In the genomic region with DNA sequence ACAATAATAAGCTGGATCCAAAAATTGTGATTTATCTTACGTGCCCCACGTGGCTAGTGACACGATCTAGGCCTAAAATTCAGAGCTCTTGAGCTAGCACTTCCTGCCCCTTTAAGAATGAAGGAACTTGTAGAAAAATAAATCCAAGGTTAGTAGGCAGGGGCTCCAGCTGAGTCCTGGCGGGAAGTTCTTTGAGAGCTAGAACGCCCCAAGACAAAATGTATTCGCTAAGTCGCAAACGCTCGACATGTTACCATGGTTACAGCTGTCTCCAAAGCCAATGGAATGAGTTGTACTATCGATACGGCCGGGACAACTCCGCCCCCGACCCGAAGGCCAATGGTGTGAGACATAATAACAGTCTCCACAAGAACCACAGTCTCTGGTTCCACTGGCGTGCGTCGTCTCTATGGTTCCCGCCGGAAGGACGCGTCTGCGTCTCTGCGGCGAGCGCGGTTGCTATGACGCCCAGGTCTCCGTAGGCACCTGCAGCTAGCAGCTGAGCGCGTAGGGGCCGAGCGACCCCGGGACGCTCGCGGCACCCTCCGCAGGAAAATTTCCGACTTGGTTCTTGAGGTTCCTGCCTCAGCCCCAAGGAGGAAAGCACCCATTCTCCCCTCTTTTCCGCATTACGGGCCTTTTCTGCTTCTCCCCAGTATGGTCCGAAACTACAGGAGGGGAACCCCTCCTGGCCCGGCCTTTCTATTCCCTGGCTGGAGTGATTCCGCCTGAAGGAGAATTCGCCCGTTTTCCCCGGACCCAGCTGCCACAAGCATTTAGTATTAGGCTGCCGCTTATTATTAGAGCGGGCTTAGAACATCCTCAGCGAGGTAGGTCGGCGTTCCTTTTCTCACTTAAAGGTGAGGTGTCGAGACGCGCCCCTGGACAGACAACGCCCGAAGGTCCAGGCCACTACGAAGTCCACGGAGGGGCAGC, we compare ENCODE assay signal across 8 cellular contexts. TPM values are rescaled to one million over a fixed set of nuclear protein-coding genes. Genes with fewer than 3 reads are reported as not detected.
DNase-seq lines count a peak whose midpoint lies in the region; ATAC-seq, FAIRE-seq and TF ChIP-seq lines count a peak whose summit lies in the region.

A gene (plus strand): TSS at position 459 of the 936 bp plus-strand sequence. CDS start 17,266 bp downstream, outside the sequence.

- peak within 1 kb of the TSS; percentile 87 for H3K4me3 Mint-ChIP-seq in natural killer cell
- peak within 1 kb of the TSS; percentile 88 to 90 for H3K4me3 Mint-ChIP-seq in stimulated activated naive B cell treated with anti-CD40 and anti-IgM and Interleukin-4, amounts not matched to agents 10 μg/mL and 1 μg/mL and 100 μg/mL, for 72 hours

- peaks cover 16% of the 10 kb centered on the region for H3K36me3 Mint-ChIP-seq in natural killer cell
- H3K36me3 Mint-ChIP-seq in stimulated activated naive B cell treated with anti-CD40 and anti-IgM and Interleukin-4, amounts not matched to agents 10 μg/mL and 1 μg/mL and 100 μg/mL, for 72 hours, result peaks cover 9 to 33% of the 10 kb centered on the region in 2 donors

- no peaks in the 10 kb centered on the region for H3K27me3 Mint-ChIP-seq in natural killer cell (ENCODE audit: low read depth in 2 of 2)
- H3K27me3 Mint-ChIP-seq in stimulated activated naive B cell treated with anti-CD40 and anti-IgM and Interleukin-4, amounts not matched to agents 10 μg/mL and 1 μg/mL and 100 μg/mL, for 72 hours, result no peaks in the 10 kb centered on the region

- intact Hi-C loops in natural killer cell (cut with micrococcal nuclease), result loop anchor here (5.0 to 10.0 kb wide), 2 partner anchors 219 to 472 kb away; a partner anchor contains a TSS

- H3K27ac ChIP-seq in RWPE1, result 0 out of 2 replicates have a peak within 1 kb of the TSS, but pooled peaks have one; percentile 14

- peak within 1 kb of the TSS; percentile 79 for H3K4me3 ChIP-seq in fibroblast of pulmonary artery (replicated peaks; ENCODE audit: low read depth, low read length)

- peaks cover 26 to 35% of the 10 kb centered on the region in 2 donors for H3K4me1 Mint-ChIP-seq in natural killer cell
- peaks cover 16 to 41% of the 10 kb centered on the region in 2 donors for H3K4me1 Mint-ChIP-seq in stimulated activated naive B cell treated with anti-CD40 and anti-IgM and Interleukin-4, amounts not matched to agents 10 μg/mL and 1 μg/mL and 100 μg/mL, for 72 hours

- POLR2A ChIA-PET in RWPE1 (lab: Yijun Ruan, JAX; ENCODE audit: low non-redundant PET), result no interaction called here

- FAIRE-seq in H54 (lab: Jason Lieb, UNC), result peak; percentile 100

- CTCF ChIA-PET in RWPE1 (lab: Yijun Ruan, JAX), result interaction anchor here (0.6 kb wide), 2 partner anchors 16 to 307 kb away, joined by 4 to 5 read pairs; no protein-coding TSS in a partner anchor

- H3K27ac Mint-ChIP-seq in natural killer cell, result peak within 1 kb of the TSS; percentile 92
- peak within 1 kb of the TSS; percentile 93 for H3K27ac Mint-ChIP-seq in stimulated activated naive B cell treated with anti-CD40 and anti-IgM and Interleukin-4, amounts not matched to agents 10 μg/mL and 1 μg/mL and 100 μg/mL, for 72 hours

- no peak for TF ChIP-seq CTCF in RWPE1 (conservative IDR thresholded peaks at IDR 0.05; ENCODE audit: low read depth)
- TF ChIP-seq CTCF in fibroblast of pulmonary artery (IDR thresholded peaks at IDR 0.05; ENCODE audit: low read length, missing control alignments), result no peak
- no peak for TF ChIP-seq CTCF in natural killer cell (IDR thresholded peaks at IDR 0.05)

- peak; percentile 95 to 100 (median 96) for ATAC-seq in natural killer cell
- ATAC-seq in stimulated activated naive B cell treated with anti-CD40 and anti-IgM and Interleukin-4, amounts not matched to agents 10 μg/mL and 1 μg/mL and 100 μg/mL, for 72 hours (replicated peaks), result peak; percentile 99 to 100

- H3K9me3 Mint-ChIP-seq in natural killer cell, result no peaks in the 10 kb centered on the region
- no peaks in the 10 kb centered on the region for H3K9me3 Mint-ChIP-seq in stimulated activated naive B cell treated with anti-CD40 and anti-IgM and Interleukin-4, amounts not matched to agents 10 μg/mL and 1 μg/mL and 100 μg/mL, for 72 hours

- peak; percentile 30 for TF ChIP-seq POLR2A in H54 (IDR thresholded peaks at IDR 0.05; ENCODE audit: low read depth, low read length)

- DNase-seq in Daoy (ENCODE audit: low read depth) (peak; percentile 98), H54 (ENCODE audit: insufficient read length, low spot score) (peak; percentile 96), LoVo (ENCODE audit: low spot score) (peak; percentile 97), RWPE1 (ENCODE audit: low spot score) (peak; percentile 99), fibroblast of pulmonary artery (ENCODE audit: low read depth) (peak; percentile 99), natural killer cell (peak; percentile 95)
- peak; percentile 93 for DNase-seq in activated T-helper 9 cell treated with anti-CD3 and anti-CD28 coated beads, Interleukin-2, amount 50 U/mL, for 16 hours (ENCODE audit: low read depth)
- DNase-seq in stimulated activated naive B cell treated with anti-CD40 and anti-IgM and Interleukin-4, amounts not matched to agents 10 μg/mL and 1 μg/mL and 100 μg/mL, for 72 hours, result peak; percentile 94

RNA-seq across cellular contexts. Expression of the gene that starts here (rescaled TPM):
- total RNA-seq in Daoy (2014; rRNA removed; shearing (Covaris generic)), result 0.15 and 0.34 TPM in 2 replicates
- 1 to 10 TPM; 4.5 to 6.1 (median 5.0) TPM for total RNA-seq in natural killer cell

Comparison
In these comparisons a context has a peak if more than half of its experiments do, and no peak if none do; other contexts are left out.
1. Peak in every context shown above with its lines: DNase-seq, ATAC-seq, H3K4me3 ChIP-seq and H3K27ac ChIP-seq.
2. Peak in DNase-seq in Daoy; RNA of the gene not detected or under 1 TPM.